Comparison of ENCODE assay signal across 1 cellular context in the genomic region with DNA sequence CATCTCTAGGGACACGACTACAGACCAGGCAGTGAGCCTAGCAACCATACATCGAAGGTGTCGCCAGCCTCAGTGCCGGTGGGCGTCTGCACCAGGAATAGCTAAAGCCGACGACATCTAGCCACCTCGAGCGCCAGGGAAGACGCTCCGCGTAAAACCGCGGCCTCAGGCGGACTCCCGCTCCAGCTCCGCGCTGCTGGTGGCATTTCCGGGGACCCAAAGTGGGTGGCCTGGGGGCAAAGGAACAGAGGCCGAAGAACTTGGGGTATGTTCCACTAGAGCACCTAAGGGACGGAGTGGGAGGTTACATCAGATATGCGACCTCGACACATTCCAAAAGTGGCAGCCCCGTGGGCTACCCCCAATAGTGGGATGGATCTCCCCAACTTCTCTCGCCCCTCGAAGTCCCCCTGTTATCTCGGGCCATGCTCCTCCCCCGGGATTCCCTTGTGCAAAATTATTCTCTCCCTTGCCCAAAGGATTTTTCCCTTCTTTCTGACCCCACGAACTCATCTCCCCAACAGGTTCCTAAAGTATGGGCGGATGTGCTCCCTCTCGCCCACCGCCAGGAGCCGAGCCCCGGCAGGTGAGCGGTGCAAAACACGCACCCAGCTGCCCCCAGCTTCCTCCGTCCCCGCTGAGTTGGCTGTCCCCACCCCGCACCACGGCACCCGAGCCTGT.
TF ChIP-seq lines count a peak whose summit lies in the region.

No MANE protein-coding gene starts in this region.

TF ChIP-seq in H1, 55 proteins besides CTCF, POLR2A, EP300 and RAD21 (continued from another document):
- TF ChIP-seq, protein P1, sequence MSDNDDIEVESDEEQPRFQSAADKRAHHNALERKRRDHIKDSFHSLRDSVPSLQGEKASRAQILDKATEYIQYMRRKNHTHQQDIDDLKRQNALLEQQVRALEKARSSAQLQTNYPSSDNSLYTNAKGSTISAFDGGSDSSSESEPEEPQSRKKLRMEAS (IDR thresholded peaks at IDR 0.05) = peak; percentile 65
- peak; percentile 80 for TF ChIP-seq SUZ12 (IDR thresholded peaks at IDR 0.05; ENCODE audit: low read length)
